ENCODE assay signal across 12 cellular contexts in genomic region chr2:135638825-135639224, GRCh38.
DNase-seq lines count a peak whose midpoint lies in the region; ATAC-seq and TF ChIP-seq lines count a peak whose summit lies in the region.
"Had no signal": no experiment of that assay in that cellular context is flagged by ENCODE, and none has a peak within 500 bp of the region (broad histone marks: within the 10 kb centered on the region; RNA-seq: fewer than 3 reads in every experiment).

No MANE protein-coding gene starts in this region.

- H3K36me3 ChIP-seq in cardiac muscle cell (peaks cover 37% of the 10 kb centered on the region), neural progenitor cell (peaks cover 35% of the 10 kb centered on the region)

- H3K27me3 ChIP-seq in cardiac muscle cell, result no peaks in the 10 kb centered on the region
- H3K27me3 ChIP-seq in neural progenitor cell, result no peaks in the 10 kb centered on the region
- H3K27me3 ChIP-seq: BLaER1 treated with 17β-estradiol and CSF1 and Interleukin-3, amounts not matched to agents 10 nM and 100 nM had no signal

- H3K4me3 Mint-ChIP-seq in neural progenitor cell, result no peak overlapping the region
- no peak overlapping the region for H3K4me3 Mint-ChIP-seq in activated naive CD4-positive, alpha-beta T cell treated with anti-CD3 and anti-CD28 coated beads, Interleukin-2, amount 10 ng/mL, durations not matched to agents 7 days and 5 days
- H3K4me3 Mint-ChIP-seq: CD4-positive, CD25-positive, alpha-beta regulatory T cell had no signal

- no peak overlapping the region for H3K4me3 ChIP-seq in cardiac muscle cell
- H3K4me3 ChIP-seq in neural progenitor cell, result no peak overlapping the region
- H3K4me3 ChIP-seq: BLaER1 treated with 17β-estradiol and CSF1 and Interleukin-3, amounts not matched to agents 10 nM and 100 nM had no signal

- H3K79me2 ChIP-seq in neural progenitor cell (ENCODE audit: low read depth), result no peaks in the 10 kb centered on the region

- H3K27ac ChIP-seq in cardiac muscle cell, result peak overlapping the region; percentile 56
- H3K27ac ChIP-seq in neural progenitor cell, result peak overlapping the region; percentile 71
- H3K27ac ChIP-seq: 22Rv1; BLaER1 treated with 17β-estradiol and CSF1 and Interleukin-3, amounts not matched to agents 10 nM and 100 nM had no signal

- peaks cover 6% of the 10 kb centered on the region for H3K4me1 ChIP-seq in cardiac muscle cell (ENCODE audit: low read depth)
- peaks cover 7% of the 10 kb centered on the region for H3K4me1 ChIP-seq in neural progenitor cell
- H3K4me1 ChIP-seq: BLaER1 treated with 17β-estradiol and CSF1 and Interleukin-3, amounts not matched to agents 10 nM and 100 nM had no signal

- H3K4me2 ChIP-seq in neural progenitor cell, result no peak overlapping the region
- H3K4me2 ChIP-seq: BLaER1 treated with 17β-estradiol and CSF1 and Interleukin-3, amounts not matched to agents 10 nM and 100 nM had no signal

- DNase-seq in NCI-H2107 treated with DMSO at 0.1 percent for 48 hours (lab: John Stamatoyannopoulos, UW; ENCODE audit: unreplicated experiment) (peak; percentile 26), NCI-H2107 (lab: John Stamatoyannopoulos, UW) (no peak), cardiac muscle cell (ENCODE audit: low read depth in 1 of 2, low spot score in 1 of 2) (peak in 1 of 2 donors; percentile 67), left cardiac atrium (no peak), iPS-NIHi7 (ENCODE audit: extremely low spot score) (peak; percentile 9), neural progenitor cell (ENCODE audit: low spot score) (peak; percentile 7), AG20443 (ENCODE audit: low spot score) (no peak)
- no peak for DNase-seq in activated naive CD4-positive, alpha-beta T cell treated with anti-CD3 and anti-CD28 coated beads, Interleukin-2, amount 10 ng/mL, durations not matched to agents 7 days and 5 days
- DNase-seq: CD4-positive, CD25-positive, alpha-beta regulatory T cell had no signal

- CTCF ChIA-PET in activated naive CD4-positive, alpha-beta T cell treated with anti-CD3 and anti-CD28 coated beads, Interleukin-2, amount 10 ng/mL, durations not matched to agents 7 days and 5 days (lab: Charles Lee), result no interaction called here

- no peaks in the 10 kb centered on the region for H3K9me3 Mint-ChIP-seq in neural progenitor cell
- H3K9me3 Mint-ChIP-seq in activated naive CD4-positive, alpha-beta T cell treated with anti-CD3 and anti-CD28 coated beads, Interleukin-2, amount 10 ng/mL, durations not matched to agents 7 days and 5 days, result no peaks in the 10 kb centered on the region

- H3K36me3 Mint-ChIP-seq in neural progenitor cell, result peaks cover 10% of the 10 kb centered on the region
- peaks cover 45% of the 10 kb centered on the region for H3K36me3 Mint-ChIP-seq in activated naive CD4-positive, alpha-beta T cell treated with anti-CD3 and anti-CD28 coated beads, Interleukin-2, amount 10 ng/mL, durations not matched to agents 7 days and 5 days

- TF ChIP-seq CTCF in cardiac muscle cell (IDR thresholded peaks at IDR 0.05; ENCODE audit: low read depth, low read length) (no peak), neural progenitor cell (IDR thresholded peaks at IDR 0.05) (no peak)

- no peak overlapping the region for H2AFZ ChIP-seq in neural progenitor cell (replicated peaks)

- no peak for ATAC-seq in left cardiac atrium
- ATAC-seq: HCT116 had no signal

- peaks cover 6% of the 10 kb centered on the region for H4K20me1 ChIP-seq in neural progenitor cell (ENCODE audit: low read depth)
- H4K20me1 ChIP-seq: BLaER1 treated with 17β-estradiol and CSF1 and Interleukin-3, amounts not matched to agents 10 nM and 100 nM had no signal

- intact Hi-C loops in left cardiac atrium (cut with DNase I), result no loop called here

- H3K4me1 Mint-ChIP-seq in neural progenitor cell, result no peaks in the 10 kb centered on the region
- H3K4me1 Mint-ChIP-seq in activated naive CD4-positive, alpha-beta T cell treated with anti-CD3 and anti-CD28 coated beads, Interleukin-2, amount 10 ng/mL, durations not matched to agents 7 days and 5 days, result no peaks in the 10 kb centered on the region

- H3K9ac ChIP-seq in neural progenitor cell, result peak overlapping the region; percentile 5
- H3K9ac ChIP-seq: BLaER1 treated with 17β-estradiol and CSF1 and Interleukin-3, amounts not matched to agents 10 nM and 100 nM had no signal

- H3K9me3 ChIP-seq in cardiac muscle cell (ENCODE audit: low read depth), result no peaks in the 10 kb centered on the region
- no peaks in the 10 kb centered on the region for H3K9me3 ChIP-seq in neural progenitor cell (ENCODE audit: low read depth)
- H3K9me3 ChIP-seq: BLaER1 treated with 17β-estradiol and CSF1 and Interleukin-3, amounts not matched to agents 10 nM and 100 nM had no signal

- peaks cover 10% of the 10 kb centered on the region for H3F3A ChIP-seq in neural progenitor cell (ENCODE audit: low read depth)

- no peak overlapping the region for H3K27ac Mint-ChIP-seq in neural progenitor cell
- H3K27ac Mint-ChIP-seq in activated naive CD4-positive, alpha-beta T cell treated with anti-CD3 and anti-CD28 coated beads, Interleukin-2, amount 10 ng/mL, durations not matched to agents 7 days and 5 days, result no peak overlapping the region
- H3K27ac Mint-ChIP-seq: CD4-positive, CD25-positive, alpha-beta regulatory T cell had no signal

- no peaks in the 10 kb centered on the region for H3K27me3 Mint-ChIP-seq in neural progenitor cell (ENCODE audit: insufficient read depth, low read depth)
- H3K27me3 Mint-ChIP-seq in activated naive CD4-positive, alpha-beta T cell treated with anti-CD3 and anti-CD28 coated beads, Interleukin-2, amount 10 ng/mL, durations not matched to agents 7 days and 5 days, result no peaks in the 10 kb centered on the region
- H3K27me3 Mint-ChIP-seq: CD4-positive, CD25-positive, alpha-beta regulatory T cell had no signal

Comparison
In these comparisons a context has a peak if more than half of its experiments do, and no peak if none do; other contexts are left out.
1. DNase-seq: peak in NCI-H2107 treated with DMSO at 0.1 percent for 48 hours (single experiment), iPS-NIHi7 (single experiment) and neural progenitor cell (single experiment); none in NCI-H2107 (single experiment), left cardiac atrium (single experiment), AG20443 (single experiment) and activated naive CD4-positive, alpha-beta T cell treated with anti-CD3 and anti-CD28 coated beads, Interleukin-2, amount 10 ng/mL, durations not matched to agents 7 days and 5 days (single experiment).